In genomic region chr11:85627998-85628770, GRCh38 we compare ENCODE assay signal across 8 cellular contexts. TPM values are rescaled to one million over a fixed set of nuclear protein-coding genes. Genes with fewer than 3 reads are reported as not detected.
DNase-seq lines count a peak whose midpoint lies in the region; ATAC-seq, FAIRE-seq and TF ChIP-seq lines count a peak whose summit lies in the region.

TSS of gene TMEM126B (plus strand) at chr11:85628593. CDS start at chr11:85628608, 15 bp downstream.

- H2BK12ac ChIP-seq in H1 (ENCODE audit: low read depth, low read length) = no peak within 1 kb of the TSS; the same call in 1 of the 2 replicates

- peaks cover 12% of the 10 kb centered on the region for H3K23me2 ChIP-seq in H1 (ENCODE audit: low read depth, low read length)

- H3K79me2 ChIP-seq in H1 (ENCODE audit: control insufficient read depth in 1 of 2, insufficient read depth in 2 of 2, low read length in 2 of 2) (peaks cover 18 to 42% of the 10 kb centered on the region in 2 experiments), mesendoderm (ENCODE audit: control insufficient read depth, insufficient read depth, low read length) (peaks cover 26% of the 10 kb centered on the region)

- peak within 1 kb of the TSS; percentile 32 for H3K56ac ChIP-seq in H1 (replicated peaks; ENCODE audit: insufficient read length, low read depth, low read length)
- peak within 1 kb of the TSS; percentile 84 for H3K56ac ChIP-seq in mesendoderm (ENCODE audit: low read length)

- H3K9ac ChIP-seq in H1 (replicated peaks in 1 of 4; ENCODE audit: extremely low read depth in 1 of 4, low read depth in 3 of 4, low read length in 3 of 4) (peak within 1 kb of the TSS; percentile 82 to 97 (median 83)), mesendoderm (ENCODE audit: low read length) (peak within 1 kb of the TSS; percentile 91)

- H3K27ac ChIP-seq in H1 (ENCODE audit: low read depth, low read length) (peak within 1 kb of the TSS; percentile 68), mesendoderm (ENCODE audit: low read depth, low read length) (peak within 1 kb of the TSS; percentile 65)

- H3K4me1 ChIP-seq in H1 (replicated peaks in 1 of 4; ENCODE audit: control insufficient read depth in 3 of 4, insufficient read depth in 4 of 4, low read length in 3 of 4) = peaks cover 0 to 9% (median 0%) of the 10 kb centered on the region in 4 experiments; a peak in 4 of 7 replicates
- no peaks in the 10 kb centered on the region for H3K4me1 ChIP-seq in mesendoderm (ENCODE audit: control insufficient read depth, low read depth, low read length)

- H3K18ac ChIP-seq in H1 (ENCODE audit: extremely low read depth, low read length) (peak within 1 kb of the TSS; percentile 11; the same call in 1 of the 2 replicates), mesendoderm (ENCODE audit: low read length) (peak within 1 kb of the TSS; percentile 42)

- POLR2A ChIA-PET in H1 (lab: Charles Lee; ENCODE audit: partially characterized antibody) = interaction anchor here (0.7 to 3.0 kb wide), 11 partner anchors 8 to 213 kb away, joined by 3 to 20 read pairs (median 6); partner anchors contain the start of genes CREBZF and TMEM126A

- H3K79me1 ChIP-seq in H1 (ENCODE audit: low read depth, low read length) (peaks cover 2% of the 10 kb centered on the region; the same call in 1 of the 2 replicates), mesendoderm (ENCODE audit: low read length) (peaks cover 5% of the 10 kb centered on the region)

- no peak within 1 kb of the TSS for H2BK120ac ChIP-seq in H1 (replicated peaks; ENCODE audit: low read depth, low read length)
- H2BK120ac ChIP-seq in mesendoderm (ENCODE audit: low read depth, low read length) = peak within 1 kb of the TSS; percentile 68

- peak within 1 kb of the TSS; percentile 78 to 95 (median 92) for H3K4me3 ChIP-seq in H1 (ENCODE audit: extremely low read depth in 1 of 4, insufficient read depth in 2 of 4, low read depth in 3 of 4, low read length in 4 of 4)
- H3K4me3 ChIP-seq in mesendoderm (ENCODE audit: low read length) = peak within 1 kb of the TSS; percentile 80

- H2AK5ac ChIP-seq in H1 (ENCODE audit: low read depth, low read length) (peak within 1 kb of the TSS; percentile 16; the same call in 1 of the 2 replicates), mesendoderm (ENCODE audit: low read length) (no peak within 1 kb of the TSS)

- peak; percentile 99 for ATAC-seq in GM21367 (IDR thresholded peaks at IDR 0.05; ENCODE audit: unreplicated experiment)

- H3K9me3 ChIP-seq in H1 (ENCODE audit: insufficient read depth in 2 of 2, low read depth in 1 of 2, low read length in 1 of 2) = no peaks in the 10 kb centered on the region

- peak within 1 kb of the TSS; percentile 89 for H2AFZ ChIP-seq in H1 (ENCODE audit: low read length)

- no peak within 1 kb of the TSS for H3K4ac ChIP-seq in H1 (replicated peaks; ENCODE audit: insufficient read length, low read depth, low read length)
- H3K4ac ChIP-seq in mesendoderm (ENCODE audit: low read depth, low read length) = no peak within 1 kb of the TSS

- CTCF ChIA-PET in H1 (lab: Charles Lee; ENCODE audit: partially characterized antibody) = interaction anchor here (0.6 to 1.6 kb wide), 2 partner anchors 218 to 408 kb away, joined by 3 read pairs; no protein-coding TSS in a partner anchor

- TF ChIP-seq POLR2A in H1 (IDR thresholded peaks at IDR 0.05; ENCODE audit: control extremely low read depth in 1 of 2, low read depth in 2 of 2, low read length in 2 of 2) = peak; percentile 74 to 93

- H3K4me2 ChIP-seq in H1 (ENCODE audit: insufficient read depth in 1 of 2, low read depth in 2 of 2, low read length in 2 of 2) (peak within 1 kb of the TSS; percentile 84 to 99), mesendoderm (ENCODE audit: low read length) (peak within 1 kb of the TSS; percentile 84)

- TF ChIP-seq CTCF in H1 (IDR thresholded peaks at IDR 0.05; ENCODE audit: control extremely low read depth in 1 of 3, insufficient read depth in 1 of 3, low read depth in 1 of 3, low read length in 3 of 3) = no peak

- peak; percentile 98 for FAIRE-seq in HTR-8/SVneo (lab: Jason Lieb, UNC)
- peak; percentile 88 for FAIRE-seq in H1 (lab: Jason Lieb, UNC)

- no peak within 1 kb of the TSS for H4K91ac ChIP-seq in H1 (replicated peaks; ENCODE audit: insufficient read length, low read length)

- DNase-seq in COLO829 (ENCODE audit: low spot score) (peak; percentile 83), HTR-8/SVneo (ENCODE audit: insufficient read length, low spot score) (peak; percentile 94), NOMO-1 treated with dmso at 0.1 percent for 144 hours (lab: John Stamatoyannopoulos, UW; ENCODE audit: unreplicated experiment) (peak; percentile 99), H1 (ENCODE audit: low read depth in 1 of 2, low spot score in 2 of 2) (peak; percentile 88 to 94), mesendoderm (peak; percentile 99)
- peak; percentile 79 to 91 (median 83) for DNase-seq in activated CD8-positive, alpha-beta memory T cell treated with anti-CD3 and anti-CD28 coated beads for 48 hours (ENCODE audit: low read depth in 2 of 3, low spot score in 2 of 3)
- DNase-seq in stimulated activated CD8-positive, alpha-beta memory T cell treated with anti-CD3 and anti-CD28 coated beads, Interleukin-15, amount 100 ng/mL, for 1 hour (ENCODE audit: low read depth) = peak; percentile 95

- peak within 1 kb of the TSS; percentile 88; the same call in 1 of the 2 replicates for H4K8ac ChIP-seq in H1 (ENCODE audit: extremely low read depth, insufficient read depth, low read length)
- H4K8ac ChIP-seq in mesendoderm (ENCODE audit: low read depth, low read length) = no peak within 1 kb of the TSS

- no peaks in the 10 kb centered on the region for H4K20me1 ChIP-seq in H1 (replicated peaks in 1 of 2; ENCODE audit: control insufficient read depth in 1 of 2, insufficient read depth in 2 of 2, low read length in 2 of 2)

- H2BK20ac ChIP-seq in H1 (ENCODE audit: low read length) = no peak within 1 kb of the TSS

- no peak within 1 kb of the TSS; the same call in 1 of the 2 replicates for H2BK15ac ChIP-seq in H1 (ENCODE audit: low read length)
- H2BK15ac ChIP-seq in mesendoderm (replicated peaks; ENCODE audit: low read depth) = no peak within 1 kb of the TSS

- H3K14ac ChIP-seq in H1 (ENCODE audit: insufficient read length) = no peak within 1 kb of the TSS

- no peak within 1 kb of the TSS for H3K23ac ChIP-seq in H1 (ENCODE audit: insufficient read length)
- no peak within 1 kb of the TSS for H3K23ac ChIP-seq in mesendoderm (ENCODE audit: low read length)

- H4K5ac ChIP-seq in H1 (ENCODE audit: insufficient read length, low read depth, low read length) = peak within 1 kb of the TSS; percentile 69
- no peak within 1 kb of the TSS for H4K5ac ChIP-seq in mesendoderm (ENCODE audit: low read length)

- 2% methylated on average over 37 of the region's 41 CpGs; no CpG with 5 or more reads in 1 of the 2 experiments for WGBS in H1 (ENCODE audit: extremely low coverage in 1 of 2, insufficient coverage in 1 of 2, insufficient read length in 1 of 2, insufficient replicate concordance in 2 of 2, low coverage in 1 of 2, low lambda C conversion rate in 2 of 2, missing lambda C conversion rate in 1 of 2), 2 experiments
- WGBS in mesendoderm (ENCODE audit: extremely low coverage, insufficient coverage, low lambda C conversion rate) = no CpG with 5 or more reads among the region's 41 CpGs

- no peak for TF ChIP-seq RAD21 in H1 (IDR thresholded peaks at IDR 0.05 in 1 of 2, conservative IDR thresholded peaks at IDR 0.05 in 1 of 2; ENCODE audit: low read depth in 2 of 2, low read length in 2 of 2)

- no peak for TF ChIP-seq EP300 in H1 (IDR thresholded peaks at IDR 0.05; ENCODE audit: borderline replicate concordance in 1 of 2, low read depth in 2 of 2, low read length in 2 of 2)

- H3K27me3 ChIP-seq in H1 (replicated peaks in 1 of 4; ENCODE audit: control insufficient read depth in 3 of 4, extremely low read depth in 1 of 4, insufficient read depth in 3 of 4, low read length in 3 of 4) = no peaks in the 10 kb centered on the region
- no peaks in the 10 kb centered on the region for H3K27me3 ChIP-seq in mesendoderm (ENCODE audit: insufficient read depth, low read length, poor library complexity)

- H3K36me3 ChIP-seq in H1 (ENCODE audit: control insufficient read depth in 2 of 4, insufficient read depth in 4 of 4, low read length in 3 of 4) (peaks cover 0 to 17% (median 5%) of the 10 kb centered on the region in 4 experiments; a peak in 4 of 8 replicates), mesendoderm (ENCODE audit: control insufficient read depth, insufficient read depth, low read length) (peaks cover 2% of the 10 kb centered on the region)

- peak within 1 kb of the TSS; percentile 89 for H2BK5ac ChIP-seq in H1 (ENCODE audit: low read depth, low read length)
- no peak within 1 kb of the TSS for H2BK5ac ChIP-seq in mesendoderm (ENCODE audit: low read length)

TF ChIP-seq in H1, 55 proteins besides CTCF, POLR2A, EP300 and RAD21 (continues in another document):
- TF ChIP-seq CBX8 (IDR thresholded peaks at IDR 0.05; ENCODE audit: borderline replicate concordance, low read depth, low read length) = no peak
- TF ChIP-seq GABPA (IDR thresholded peaks at IDR 0.05; ENCODE audit: borderline replicate concordance, insufficient read depth, low read length) = no peak
- TF ChIP-seq RFX5 (IDR thresholded peaks at IDR 0.05; ENCODE audit: borderline replicate concordance, low read depth, low read length) = no peak
- 0 out of 4 replicates have a peak, but pooled peaks of 1 of the 2 experiments have one; percentile 68 for TF ChIP-seq HDAC2 (IDR thresholded peaks at IDR 0.05; ENCODE audit: borderline replicate concordance in 1 of 2, low read depth in 2 of 2, low read length in 2 of 2)
- no peak for TF ChIP-seq BCL11A (IDR thresholded peaks at IDR 0.05; ENCODE audit: low read depth in 2 of 2, low read length in 2 of 2)
- no peak for TF ChIP-seq RXRA (IDR thresholded peaks at IDR 0.05; ENCODE audit: insufficient read depth, low read depth, low read length)
- TF ChIP-seq KDM5A (IDR thresholded peaks at IDR 0.05; ENCODE audit: low read length) = peak; percentile 96
- TF ChIP-seq EGR1 (IDR thresholded peaks at IDR 0.05; ENCODE audit: borderline replicate concordance, low read depth, low read length) = no peak
- TF ChIP-seq NRF1 (IDR thresholded peaks at IDR 0.05; ENCODE audit: low read depth, low read length) = no peak
- TF ChIP-seq CHD1 (IDR thresholded peaks at IDR 0.05; ENCODE audit: low read depth, low read length) = no peak
- TF ChIP-seq PHF8 (conservative IDR thresholded peaks at IDR 0.05; ENCODE audit: low read depth, low read length) = peak; percentile 82

RNA-seq across cellular contexts. Expression of gene TMEM126B, which starts in this region (rescaled TPM):
- 82.8 and 85.6 TPM in 2 replicates for total RNA-seq in H1 (2021; fragmentation: NEBNext Ultra II Directional; extraction: Animal tissue kit (Norgen Biotek cat#: 25700))
- 58.5 and 101 TPM in 2 replicates for polyA plus RNA-seq in H1 (2011; rRNA removed)
- polyA plus RNA-seq in H1 (2011; cell fraction: cytosol; rRNA removed) = 66.5 TPM
- 20.3 TPM for polyA plus RNA-seq in H1 (2011; cell fraction: nucleus; rRNA removed)
- polyA plus RNA-seq in H1 (2012, experiment 1 of 2) = 55.7 to 104 TPM (median 64.7 TPM) in 4 replicates
- polyA plus RNA-seq in H1 (2012, experiment 2 of 2) = 44.4 TPM
- 76.0 TPM for polyA plus RNA-seq in H1 (2013, experiment 1 of 2)
- polyA plus RNA-seq in H1 (2013, experiment 2 of 2) = 70.2 TPM
- polyA minus RNA-seq in H1 (2011; rRNA and poly(A)+ RNA removed) = 26.3 and 30.6 TPM in 2 replicates
- 14.1 TPM for polyA minus RNA-seq in H1 (2011; cell fraction: cytosol; rRNA and poly(A)+ RNA removed)
- 37.1 TPM for polyA minus RNA-seq in H1 (2011; cell fraction: nucleus; rRNA and poly(A)+ RNA removed)
- 77.1 TPM for polyA plus RNA-seq in mesendoderm (2013, experiment 1 of 2)
- polyA plus RNA-seq in mesendoderm (2013, experiment 2 of 2) = 75.3 TPM

Comparison
In these comparisons a context has a peak if more than half of its experiments do, and no peak if none do; other contexts are left out.
1. Peak in every context shown above with its lines: DNase-seq, ATAC-seq, H3K4me3 ChIP-seq and H3K27ac ChIP-seq.